In genomic region chr6:110137924-110138887, GRCh38 we compare ENCODE assay signal across 19 cellular contexts.
"Had no signal": no experiment of that assay in that cellular context is flagged by ENCODE, and none has a peak within 500 bp of the region (broad histone marks: within the 10 kb centered on the region; RNA-seq: fewer than 3 reads in every experiment).

No MANE protein-coding gene starts in this region.

- H3K36me3 ChIP-seq: ascending aorta, neutrophil, pancreas, vagina had no signal

- ATAC-seq: natural killer cell; pancreas; sciatic nerve; stimulated activated effector memory CD8-positive, alpha-beta T cell treated with anti-CD3 and anti-CD28 coated beads, Interleukin-12 subunit alpha, Interleukin-12 subunit beta, amount 100 ng/mL, for 72 hours had no signal

- H3K4me3 ChIP-seq: ascending aorta, esophagus muscularis mucosa, pancreas, smooth muscle cell, stomach, vagina had no signal

- H3K9me3 Mint-ChIP-seq: activated naive CD4-positive, alpha-beta T cell treated with anti-CD3 and anti-CD28 coated beads, Interleukin-2, amount 50 U/mL, for 24 hours; natural killer cell; stimulated activated effector memory CD8-positive, alpha-beta T cell treated with anti-CD3 and anti-CD28 coated beads, Interleukin-12 subunit alpha, Interleukin-12 subunit beta, amount 100 ng/mL, for 72 hours had no signal

- H3K27ac Mint-ChIP-seq: activated naive CD4-positive, alpha-beta T cell treated with anti-CD3 and anti-CD28 coated beads, Interleukin-2, amount 50 U/mL, for 24 hours; natural killer cell; stimulated activated effector memory CD8-positive, alpha-beta T cell treated with anti-CD3 and anti-CD28 coated beads, Interleukin-12 subunit alpha, Interleukin-12 subunit beta, amount 100 ng/mL, for 72 hours had no signal

- DNase-seq: activated CD4-positive, alpha-beta T cell treated with anti-CD3 and anti-CD28 coated beads, Interleukin-2, amount 50 U/mL, for 4 hours; activated CD4-positive, CD25-positive, alpha-beta regulatory T cell treated with anti-CD3 and anti-CD28 coated beads, Interleukin-2, amount 50 U/mL, for 72 hours; activated gamma-delta T cell; cerebellar nuclear complex; effector CD4-positive, alpha-beta T cell; natural killer cell; stimulated activated CD4-positive, alpha-beta T cell treated with anti-CD3 and anti-CD28 coated beads, Interleukin-4, amount 100 ng/mL, for 1 hour; stomach; trophoblast cell had no signal

- H3K27ac ChIP-seq: ascending aorta, esophagus muscularis mucosa, neutrophil, pancreas, stomach, vagina, VCaP had no signal

- H3K4me2 ChIP-seq: smooth muscle cell had no signal

- H3K4me1 Mint-ChIP-seq: activated naive CD4-positive, alpha-beta T cell treated with anti-CD3 and anti-CD28 coated beads, Interleukin-2, amount 50 U/mL, for 24 hours; natural killer cell; stimulated activated effector memory CD8-positive, alpha-beta T cell treated with anti-CD3 and anti-CD28 coated beads, Interleukin-12 subunit alpha, Interleukin-12 subunit beta, amount 100 ng/mL, for 72 hours had no signal

- FAIRE-seq: pancreas had no signal

- H3K9me3 ChIP-seq: esophagus muscularis mucosa, neutrophil, pancreas, vagina had no signal

- H3K36me3 Mint-ChIP-seq: activated naive CD4-positive, alpha-beta T cell treated with anti-CD3 and anti-CD28 coated beads, Interleukin-2, amount 50 U/mL, for 24 hours; natural killer cell; stimulated activated effector memory CD8-positive, alpha-beta T cell treated with anti-CD3 and anti-CD28 coated beads, Interleukin-12 subunit alpha, Interleukin-12 subunit beta, amount 100 ng/mL, for 72 hours had no signal

- H3K27me3 ChIP-seq: ascending aorta, esophagus muscularis mucosa, neutrophil, pancreas, stomach, vagina had no signal

- H3K4me3 Mint-ChIP-seq: activated naive CD4-positive, alpha-beta T cell treated with anti-CD3 and anti-CD28 coated beads, Interleukin-2, amount 50 U/mL, for 24 hours; natural killer cell; stimulated activated effector memory CD8-positive, alpha-beta T cell treated with anti-CD3 and anti-CD28 coated beads, Interleukin-12 subunit alpha, Interleukin-12 subunit beta, amount 100 ng/mL, for 72 hours had no signal

- H3K4me1 ChIP-seq: ascending aorta, esophagus muscularis mucosa, pancreas, stomach, vagina had no signal
